ENCODE assay signal across 1 cellular context in the genomic region with DNA sequence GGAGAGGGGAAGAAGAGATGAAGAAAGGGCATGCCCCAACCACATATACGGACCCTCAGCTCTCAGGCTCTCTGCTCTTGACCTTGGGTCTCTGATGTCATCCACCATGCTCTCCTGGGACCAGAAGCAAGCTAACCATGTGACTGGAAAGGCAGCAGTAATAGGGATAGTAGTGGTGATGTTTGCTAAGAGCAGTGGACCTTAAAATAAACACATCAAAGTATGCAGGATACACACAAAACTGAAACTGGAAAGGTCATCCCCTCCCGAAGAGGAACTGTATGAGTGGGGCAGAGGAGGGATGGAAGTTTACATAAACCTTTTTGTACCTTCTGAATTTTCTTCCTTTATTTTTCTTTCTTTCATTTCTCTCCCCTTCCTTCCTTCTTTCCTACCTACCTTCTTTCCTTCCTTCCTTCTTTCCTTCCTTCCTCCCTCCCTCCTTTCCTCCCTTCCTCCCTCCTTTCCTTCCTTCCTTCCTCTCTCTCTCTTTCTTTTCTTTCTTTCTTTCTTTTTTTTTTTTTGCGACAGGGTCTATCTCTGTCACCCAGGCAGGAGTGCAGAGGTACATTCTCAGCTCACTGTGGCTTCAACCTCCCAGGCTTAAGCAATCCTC.
A peak's percentile ranks its signal among the peaks of the same experiment; 100 is the strongest.
TF ChIP-seq lines count a peak whose summit lies in the region.

No MANE protein-coding gene starts in this region.

TF ChIP-seq in HepG2, 621 proteins besides CTCF, POLR2A, EP300 and RAD21 (continued from another document):
- TF ChIP-seq MNT (IDR thresholded peaks at IDR 0.05) (peak; percentile 84), ESRRA (CRISPR knock-in tag; IDR thresholded peaks at IDR 0.05; ENCODE audit: low read depth) (peak; percentile 66; the same call in 1 of the 2 replicates), NFE2L2 (IDR thresholded peaks at IDR 0.05; ENCODE audit: low read length) (no peak), ATF2 (CRISPR knock-in tag; IDR thresholded peaks at IDR 0.05) (peak; percentile 42; the same call in 1 of the 2 replicates), ZNF281 (CRISPR knock-in tag; IDR thresholded peaks at IDR 0.05; ENCODE audit: borderline replicate concordance) (peak; percentile 9; the same call in 1 of the 2 replicates), KAT7 (CRISPR knock-in tag; IDR thresholded peaks at IDR 0.05; ENCODE audit: borderline replicate concordance) (no peak), NCOA2 (CRISPR knock-in tag; IDR thresholded peaks at IDR 0.05) (peak; percentile 56), ATAD3A (CRISPR knock-in tag; IDR thresholded peaks at IDR 0.05) (no peak), CSRNP2 (CRISPR knock-in tag; conservative IDR thresholded peaks at IDR 0.05; ENCODE audit: low read depth) (no peak), ZNF792 (CRISPR knock-in tag; IDR thresholded peaks at IDR 0.05) (peak; percentile 38; the same call in 1 of the 2 replicates), BRD4 (CRISPR knock-in tag; IDR thresholded peaks at IDR 0.05) (no peak), EED (CRISPR knock-in tag; IDR thresholded peaks at IDR 0.05) (no peak), NKX3-1 (CRISPR knock-in tag; IDR thresholded peaks at IDR 0.05) (no peak), ZNF333 (CRISPR knock-in tag; IDR thresholded peaks at IDR 0.05; ENCODE audit: borderline replicate concordance) (no peak), PLSCR1 (CRISPR knock-in tag; IDR thresholded peaks at IDR 0.05; ENCODE audit: borderline replicate concordance) (no peak), GATAD2A (CRISPR knock-in tag; IDR thresholded peaks at IDR 0.05) (peak; percentile 76), ZNF274 (CRISPR knock-in tag; IDR thresholded peaks at IDR 0.05) (no peak), ZNF496 (CRISPR knock-in tag; IDR thresholded peaks at IDR 0.05; ENCODE audit: insufficient replicate concordance) (no peak), STAT6 (CRISPR knock-in tag; IDR thresholded peaks at IDR 0.05; ENCODE audit: borderline replicate concordance) (no peak), FOSL2 (CRISPR knock-in tag; IDR thresholded peaks at IDR 0.05) (peak; percentile 73), MXI1 (IDR thresholded peaks at IDR 0.05; ENCODE audit: borderline replicate concordance, low read depth, low read length) (peak; percentile 53; the same call in 1 of the 3 replicates), ZNF672 (CRISPR knock-in tag; IDR thresholded peaks at IDR 0.05) (no peak), DBP (CRISPR knock-in tag; IDR thresholded peaks at IDR 0.05; ENCODE audit: not compliant biosample characterization) (no peak), SAP130 (CRISPR knock-in tag; IDR thresholded peaks at IDR 0.05; ENCODE audit: low read depth) (peak; percentile 86), HOXA3 (CRISPR knock-in tag; IDR thresholded peaks at IDR 0.05) (peak; percentile 51; the same call in 1 of the 2 replicates), ZNF550 (CRISPR knock-in tag; IDR thresholded peaks at IDR 0.05; ENCODE audit: borderline replicate concordance) (no peak), ZNF670 (CRISPR knock-in tag; IDR thresholded peaks at IDR 0.05; ENCODE audit: borderline replicate concordance) (no peak), NAIF1 (CRISPR knock-in tag; IDR thresholded peaks at IDR 0.05; ENCODE audit: borderline replicate concordance) (no peak), KLF16 (CRISPR knock-in tag; IDR thresholded peaks at IDR 0.05) (0 out of 4 replicates have a peak, but pooled peaks of 1 of the 2 experiments have one; percentile 38)
- TF ChIP-seq, protein P1, sequence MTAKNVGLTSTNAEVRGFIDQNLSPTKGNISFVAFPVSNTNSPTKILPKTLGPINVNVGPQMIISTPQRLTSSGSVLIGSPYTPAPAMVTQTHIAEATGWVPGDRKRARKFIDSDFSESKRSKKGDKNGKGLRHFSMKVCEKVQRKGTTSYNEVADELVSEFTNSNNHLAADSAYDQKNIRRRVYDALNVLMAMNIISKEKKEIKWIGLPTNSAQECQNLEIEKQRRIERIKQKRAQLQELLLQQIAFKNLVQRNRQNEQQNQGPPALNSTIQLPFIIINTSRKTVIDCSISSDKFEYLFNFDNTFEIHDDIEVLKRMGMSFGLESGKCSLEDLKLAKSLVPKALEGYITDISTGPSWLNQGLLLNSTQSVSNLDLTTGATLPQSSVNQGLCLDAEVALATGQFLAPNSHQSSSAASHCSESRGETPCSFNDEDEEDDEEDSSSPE (CRISPR knock-in tag; IDR thresholded peaks at IDR 0.05) = 0 out of 2 replicates have a peak, but pooled peaks have one; percentile 31
